Comparison of ENCODE assay signal across 1 cellular context in the genomic region with DNA sequence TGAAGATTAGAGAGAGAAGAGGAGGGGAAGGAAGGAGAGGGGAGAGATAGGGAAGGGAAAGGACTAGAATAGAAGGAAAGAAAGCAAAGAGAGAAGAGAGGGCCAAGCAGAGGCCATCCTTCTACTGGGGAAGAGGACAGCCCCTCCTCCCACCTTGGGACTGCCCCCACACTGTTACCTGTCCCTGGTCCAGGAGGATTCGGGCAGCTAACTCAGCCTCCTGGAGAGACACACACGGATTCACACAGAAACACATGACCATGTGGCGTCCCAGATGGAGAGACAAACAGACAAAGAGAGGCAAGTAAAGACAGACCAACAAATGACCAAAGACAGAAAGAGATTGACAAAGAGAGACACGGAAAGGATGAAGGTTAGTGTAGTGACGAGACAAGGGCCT.
TF ChIP-seq lines count a peak whose summit lies in the region.

No MANE protein-coding gene starts in this region.

TF ChIP-seq in WTC11, 78 proteins besides CTCF, POLR2A, EP300 and RAD21 (continued from another document):
- TF ChIP-seq, protein P1, sequence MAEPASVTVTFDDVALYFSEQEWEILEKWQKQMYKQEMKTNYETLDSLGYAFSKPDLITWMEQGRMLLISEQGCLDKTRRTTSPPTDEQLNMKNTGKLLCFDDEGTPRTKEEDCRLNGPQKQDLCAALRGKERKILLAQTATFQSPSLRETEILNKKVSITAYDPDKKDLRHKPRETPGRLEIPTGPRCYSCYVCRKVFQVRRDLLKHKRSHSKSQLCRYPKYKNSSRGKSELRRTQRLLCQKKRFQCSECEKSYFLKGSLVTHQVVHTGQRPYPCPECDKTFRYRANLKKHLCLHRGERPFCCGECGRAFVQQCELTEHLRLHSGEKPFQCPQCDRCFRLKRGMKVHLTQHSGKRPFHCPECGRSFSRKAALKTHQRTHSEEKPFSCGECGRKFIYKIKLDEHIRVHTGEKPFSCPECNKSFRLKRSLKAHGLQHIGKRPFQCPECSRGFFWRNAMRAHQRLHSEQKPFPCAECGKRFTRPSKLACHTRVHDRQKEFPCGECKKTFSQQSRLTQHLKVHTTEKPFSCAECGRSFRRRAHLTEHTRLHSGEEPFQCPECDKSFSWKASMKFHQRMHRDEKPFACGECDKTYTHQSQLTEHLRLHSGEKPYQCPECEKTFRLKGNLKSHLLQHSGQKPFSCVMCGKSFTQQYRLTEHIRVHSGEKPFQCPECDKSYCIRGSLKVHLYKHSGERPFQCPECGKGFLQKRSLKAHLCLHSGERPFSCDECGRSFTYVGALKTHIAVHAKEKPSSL (CRISPR knock-in tag; conservative IDR thresholded peaks at IDR 0.05), result no peak
- TF ChIP-seq ZNF263 (CRISPR knock-in tag; IDR thresholded peaks at IDR 0.05; ENCODE audit: low read depth) (no peak), TP53 (CRISPR knock-in tag; IDR thresholded peaks at IDR 0.05) (no peak), HMGA2 (CRISPR knock-in tag; IDR thresholded peaks at IDR 0.05) (no peak), NR3C1 (CRISPR knock-in tag; conservative IDR thresholded peaks at IDR 0.05; ENCODE audit: low read depth) (no peak), SOX15 (CRISPR knock-in tag; IDR thresholded peaks at IDR 0.05) (no peak)
- TF ChIP-seq, protein P2, sequence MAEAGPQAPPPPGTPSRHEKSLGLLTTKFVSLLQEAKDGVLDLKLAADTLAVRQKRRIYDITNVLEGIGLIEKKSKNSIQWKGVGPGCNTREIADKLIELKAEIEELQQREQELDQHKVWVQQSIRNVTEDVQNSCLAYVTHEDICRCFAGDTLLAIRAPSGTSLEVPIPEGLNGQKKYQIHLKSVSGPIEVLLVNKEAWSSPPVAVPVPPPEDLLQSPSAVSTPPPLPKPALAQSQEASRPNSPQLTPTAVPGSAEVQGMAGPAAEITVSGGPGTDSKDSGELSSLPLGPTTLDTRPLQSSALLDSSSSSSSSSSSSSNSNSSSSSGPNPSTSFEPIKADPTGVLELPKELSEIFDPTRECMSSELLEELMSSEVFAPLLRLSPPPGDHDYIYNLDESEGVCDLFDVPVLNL (CRISPR knock-in tag; IDR thresholded peaks at IDR 0.05; ENCODE audit: borderline replicate concordance, low read depth), result no peak
- TF ChIP-seq, protein P3, sequence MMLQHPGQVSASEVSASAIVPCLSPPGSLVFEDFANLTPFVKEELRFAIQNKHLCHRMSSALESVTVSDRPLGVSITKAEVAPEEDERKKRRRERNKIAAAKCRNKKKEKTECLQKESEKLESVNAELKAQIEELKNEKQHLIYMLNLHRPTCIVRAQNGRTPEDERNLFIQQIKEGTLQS (CRISPR knock-in tag; conservative IDR thresholded peaks at IDR 0.05), result no peak
- TF ChIP-seq, protein P4, sequence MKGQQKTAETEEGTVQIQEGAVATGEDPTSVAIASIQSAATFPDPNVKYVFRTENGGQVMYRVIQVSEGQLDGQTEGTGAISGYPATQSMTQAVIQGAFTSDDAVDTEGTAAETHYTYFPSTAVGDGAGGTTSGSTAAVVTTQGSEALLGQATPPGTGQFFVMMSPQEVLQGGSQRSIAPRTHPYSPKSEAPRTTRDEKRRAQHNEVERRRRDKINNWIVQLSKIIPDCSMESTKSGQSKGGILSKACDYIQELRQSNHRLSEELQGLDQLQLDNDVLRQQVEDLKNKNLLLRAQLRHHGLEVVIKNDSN (CRISPR knock-in tag; IDR thresholded peaks at IDR 0.05), result no peak
- TF ChIP-seq, protein P5, sequence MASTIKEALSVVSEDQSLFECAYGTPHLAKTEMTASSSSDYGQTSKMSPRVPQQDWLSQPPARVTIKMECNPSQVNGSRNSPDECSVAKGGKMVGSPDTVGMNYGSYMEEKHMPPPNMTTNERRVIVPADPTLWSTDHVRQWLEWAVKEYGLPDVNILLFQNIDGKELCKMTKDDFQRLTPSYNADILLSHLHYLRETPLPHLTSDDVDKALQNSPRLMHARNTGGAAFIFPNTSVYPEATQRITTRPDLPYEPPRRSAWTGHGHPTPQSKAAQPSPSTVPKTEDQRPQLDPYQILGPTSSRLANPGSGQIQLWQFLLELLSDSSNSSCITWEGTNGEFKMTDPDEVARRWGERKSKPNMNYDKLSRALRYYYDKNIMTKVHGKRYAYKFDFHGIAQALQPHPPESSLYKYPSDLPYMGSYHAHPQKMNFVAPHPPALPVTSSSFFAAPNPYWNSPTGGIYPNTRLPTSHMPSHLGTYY (CRISPR knock-in tag; IDR thresholded peaks at IDR 0.05), result no peak
